10 cellular contexts compared by ENCODE assay signal in genomic region chr7:130273863-130274262, GRCh38. TPM values are rescaled to one million over a fixed set of nuclear protein-coding genes. Genes with fewer than 3 reads are reported as not detected.
A peak's percentile ranks its signal among the peaks of the same experiment; 100 is the strongest.
DNase-seq lines count a peak whose midpoint lies in the region; ATAC-seq and TF ChIP-seq lines count a peak whose summit lies in the region.
"Had no signal": no experiment of that assay in that cellular context is flagged by ENCODE, and none has a peak within 500 bp of the region (broad histone marks: within the 10 kb centered on the region; RNA-seq: fewer than 3 reads in every experiment).

No MANE protein-coding gene starts in this region.

- ATAC-seq in GM21447 (IDR thresholded peaks at IDR 0.05; ENCODE audit: unreplicated experiment) (no peak), HG03159 (IDR thresholded peaks at IDR 0.05; ENCODE audit: unreplicated experiment) (no peak)

- H3K9me3 Mint-ChIP-seq in mesothelial cell of epicardium, result no peaks in the 10 kb centered on the region
- H3K9me3 Mint-ChIP-seq: activated T-helper 2 cell treated with anti-CD3 and anti-CD28 coated beads, Interferon-gamma antibody, Interleukin-2, Interleukin-4, amounts not matched to agents 10 μg/mL and 5 μg/mL and 100 μg/mL, durations not matched to agents 14 hours and 24 hours and 36 hours had no signal

- intact Hi-C loops in posterior cingulate gyrus (cut with DNase I), result no loop called here

- no peaks in the 10 kb centered on the region for H3K27me3 Mint-ChIP-seq in mesothelial cell of epicardium (ENCODE audit: low read depth)

- peaks cover 80% of the 10 kb centered on the region for H3K4me1 Mint-ChIP-seq in mesothelial cell of epicardium

- H3K4me3 ChIP-seq in AG10803 (ENCODE audit: low read length) (no peak overlapping the region; the same call in 1 of the 2 replicates), cardiac fibroblast (replicated peaks in 1 of 2; ENCODE audit: low read depth in 2 of 2, low read length in 2 of 2) (no peak overlapping the region)

- H3K36me3 Mint-ChIP-seq in mesothelial cell of epicardium, result no peaks in the 10 kb centered on the region

- peak; percentile 41 for TF ChIP-seq CTCF in AG10803 (conservative IDR thresholded peaks at IDR 0.05; ENCODE audit: low read length)
- peak; percentile 7 for TF ChIP-seq CTCF in cardiac fibroblast (IDR thresholded peaks at IDR 0.05; ENCODE audit: low read depth, low read length)
- TF ChIP-seq CTCF in mesothelial cell of epicardium (IDR thresholded peaks at IDR 0.05; ENCODE audit: unreplicated experiment), result no peak

- DNase-seq in AG10803 (ENCODE audit: low read depth), result peak; percentile 85
- DNase-seq in NCI-H1092 (lab: John Stamatoyannopoulos, UW), result peak; percentile 78
- peak; percentile 59 to 80 for DNase-seq in cardiac fibroblast (ENCODE audit: low read depth in 2 of 2)
- no peak for DNase-seq in mesothelial cell of epicardium (ENCODE audit: low spot score in 2 of 2, unreplicated experiment in 2 of 2)
- DNase-seq in pons (ENCODE audit: low spot score), result no peak
- no peak for DNase-seq in posterior cingulate gyrus

- peak overlapping the region; percentile 20 for H3K4me3 Mint-ChIP-seq in mesothelial cell of epicardium

- H3K27ac Mint-ChIP-seq in mesothelial cell of epicardium, result peak overlapping the region; percentile 91
- H3K27ac Mint-ChIP-seq: activated T-helper 2 cell treated with anti-CD3 and anti-CD28 coated beads, Interferon-gamma antibody, Interleukin-2, Interleukin-4, amounts not matched to agents 10 μg/mL and 5 μg/mL and 100 μg/mL, durations not matched to agents 14 hours and 24 hours and 36 hours had no signal

RNA-seq across cellular contexts. Expression of gene CPA2, which starts 7.2 kb away (rescaled TPM):
- total RNA-seq in mesothelial cell of epicardium, result 0.54 to 0.73 TPM (median 0.72 TPM) in 3 replicates
- total RNA-seq: liver had no signal

RNA-seq across cellular contexts. Expression of gene CPA4, which starts 19.1 kb away (rescaled TPM):
- total RNA-seq in mesothelial cell of epicardium, result 3.9 to 5.8 TPM (median 4.1 TPM) in 3 replicates
- total RNA-seq: activated T-helper 2 cell treated with anti-CD3 and anti-CD28 coated beads, Interferon-gamma antibody, Interleukin-2, Interleukin-4, amounts not matched to agents 10 μg/mL and 5 μg/mL and 100 μg/mL, durations not matched to agents 14 hours and 24 hours and 36 hours had no signal

Comparison
In these comparisons a context has a peak if more than half of its experiments do, and no peak if none do; other contexts are left out.
1. DNase-seq: peak in AG10803 (single experiment), NCI-H1092 (single experiment) and cardiac fibroblast (2 of 2); none in mesothelial cell of epicardium (0 of 2), pons (single experiment) and posterior cingulate gyrus (0 of 10).